ENCODE assay signal across 8 cellular contexts in genomic region chr16:82139286-82139571, GRCh38. TPM values are rescaled to one million over a fixed set of nuclear protein-coding genes. Genes with fewer than 3 reads are reported as not detected.
DNase-seq lines count a peak whose midpoint lies in the region; ATAC-seq, FAIRE-seq and TF ChIP-seq lines count a peak whose summit lies in the region.
"Not testable (repeated sequence)": the region's sequence is repeated elsewhere in the genome, so short reads cannot be mapped to it uniquely, and the experiment has no call there.

No MANE protein-coding gene starts in this region.

- ATAC-seq in DND-41 (ENCODE audit: insufficient read depth, low read depth); memory B cell (ENCODE audit: low read depth); stimulated activated naive CD8-positive, alpha-beta T cell treated with anti-CD3 and anti-CD28 coated beads, Interleukin-15, amount 100 ng/mL, for 72 hours: not testable (repeated sequence)

- H3K4me3 ChIP-seq in DND-41 (ENCODE audit: low read depth in 1 of 2, low read length in 2 of 2) (peak overlapping the region in 1 of 2 experiments; percentile 53; a peak in 2 of 4 replicates), NT2/D1 (ENCODE audit: insufficient read length, low read depth) (peak overlapping the region; percentile 28)
- H3K4me3 ChIP-seq in astrocyte (ENCODE audit: insufficient read depth, low read depth, low read length): not testable (repeated sequence)

- H3K36me3 ChIP-seq in DND-41 (ENCODE audit: insufficient read depth, low read length) (peaks cover 18% of the 10 kb centered on the region; the same call in 1 of the 2 replicates), NT2/D1 (ENCODE audit: insufficient read depth, insufficient read length, low read length) (peaks cover 27% of the 10 kb centered on the region)
- not testable (repeated sequence) for H3K36me3 ChIP-seq in astrocyte (ENCODE audit: insufficient read depth, low read length)

- H3K9me3 Mint-ChIP-seq in activated CD4-positive, alpha-beta memory T cell treated with anti-CD3 and anti-CD28 coated beads, Interleukin-2, amount 10 ng/mL, durations not matched to agents 7 days and 5 days; astrocyte (ENCODE audit: unreplicated experiment); glutamatergic neuron (ENCODE audit: unreplicated experiment); memory B cell; nephron; stimulated activated naive CD8-positive, alpha-beta T cell treated with anti-CD3 and anti-CD28 coated beads, Interleukin-15, amount 100 ng/mL, for 72 hours: not testable (repeated sequence)

- peak overlapping the region; percentile 30 for H3K4me3 Mint-ChIP-seq in activated CD4-positive, alpha-beta memory T cell treated with anti-CD3 and anti-CD28 coated beads, Interleukin-2, amount 10 ng/mL, durations not matched to agents 7 days and 5 days
- peak overlapping the region; percentile 67 for H3K4me3 Mint-ChIP-seq in astrocyte (ENCODE audit: unreplicated experiment)
- H3K4me3 Mint-ChIP-seq in glutamatergic neuron (ENCODE audit: unreplicated experiment): peak overlapping the region; percentile 77
- peak overlapping the region; percentile 42 for H3K4me3 Mint-ChIP-seq in memory B cell
- peak overlapping the region; percentile 62 to 78 (median 76) for H3K4me3 Mint-ChIP-seq in nephron
- peak overlapping the region; percentile 57 to 65 for H3K4me3 Mint-ChIP-seq in stimulated activated naive CD8-positive, alpha-beta T cell treated with anti-CD3 and anti-CD28 coated beads, Interleukin-15, amount 100 ng/mL, for 72 hours

- TF ChIP-seq CTCF in DND-41 (IDR thresholded peaks at IDR 0.05; ENCODE audit: borderline replicate concordance, extremely low read depth, low read length, poor library complexity, severe bottlenecking); astrocyte (IDR thresholded peaks at IDR 0.05; ENCODE audit: insufficient read depth, low read depth, low read length); glutamatergic neuron (IDR thresholded peaks at IDR 0.05; ENCODE audit: partially characterized antibody, unreplicated experiment); nephron (IDR thresholded peaks at IDR 0.05; ENCODE audit: unreplicated experiment in 3 of 3): not testable (repeated sequence)

- not testable (repeated sequence) for DNase-seq in DND-41; NT2/D1 (ENCODE audit: low read depth, low spot score); activated CD4-positive, alpha-beta memory T cell treated with anti-CD3 and anti-CD28 coated beads, Interleukin-2, amount 10 ng/mL, durations not matched to agents 7 days and 5 days; astrocyte (ENCODE audit: low read depth); glutamatergic neuron; memory B cell (ENCODE audit: low spot score in 2 of 2)
- peak in 1 of 2 donors; percentile 11 for DNase-seq in stimulated activated naive CD8-positive, alpha-beta T cell treated with anti-CD3 and anti-CD28 coated beads, Interleukin-15, amount 100 ng/mL, for 72 hours

- H3K4me1 Mint-ChIP-seq in activated CD4-positive, alpha-beta memory T cell treated with anti-CD3 and anti-CD28 coated beads, Interleukin-2, amount 10 ng/mL, durations not matched to agents 7 days and 5 days; astrocyte (ENCODE audit: low read depth, unreplicated experiment); glutamatergic neuron (ENCODE audit: low read depth, unreplicated experiment); memory B cell; stimulated activated naive CD8-positive, alpha-beta T cell treated with anti-CD3 and anti-CD28 coated beads, Interleukin-15, amount 100 ng/mL, for 72 hours: not testable (repeated sequence)
- H3K4me1 Mint-ChIP-seq in nephron: peaks cover 26% of the 10 kb centered on the region

- H3K36me3 Mint-ChIP-seq in activated CD4-positive, alpha-beta memory T cell treated with anti-CD3 and anti-CD28 coated beads, Interleukin-2, amount 10 ng/mL, durations not matched to agents 7 days and 5 days (ENCODE audit: low read depth): peaks cover 21% of the 10 kb centered on the region
- H3K36me3 Mint-ChIP-seq in astrocyte (ENCODE audit: low read depth, unreplicated experiment); glutamatergic neuron (ENCODE audit: unreplicated experiment): not testable (repeated sequence)
- peaks cover 15% of the 10 kb centered on the region for H3K36me3 Mint-ChIP-seq in memory B cell
- peaks cover 34% of the 10 kb centered on the region for H3K36me3 Mint-ChIP-seq in nephron (ENCODE audit: low read depth)

- CTCF ChIA-PET in activated CD4-positive, alpha-beta memory T cell treated with anti-CD3 and anti-CD28 coated beads, Interleukin-2, amount 10 ng/mL, durations not matched to agents 7 days and 5 days (lab: Charles Lee): not testable (repeated sequence)

- POLR2A ChIA-PET in activated CD4-positive, alpha-beta memory T cell treated with anti-CD3 and anti-CD28 coated beads, Interleukin-2, amount 10 ng/mL, durations not matched to agents 7 days and 5 days (lab: Charles Lee): not testable (repeated sequence)

- not testable (repeated sequence) for H3K27me3 Mint-ChIP-seq in activated CD4-positive, alpha-beta memory T cell treated with anti-CD3 and anti-CD28 coated beads, Interleukin-2, amount 10 ng/mL, durations not matched to agents 7 days and 5 days; astrocyte (ENCODE audit: low read depth, unreplicated experiment); glutamatergic neuron (ENCODE audit: unreplicated experiment); memory B cell; nephron (ENCODE audit: low read depth); stimulated activated naive CD8-positive, alpha-beta T cell treated with anti-CD3 and anti-CD28 coated beads, Interleukin-15, amount 100 ng/mL, for 72 hours

- peak overlapping the region; percentile 43 for H3K9ac ChIP-seq in DND-41 (ENCODE audit: low read depth, low read length)
- peak overlapping the region; percentile 42 for H3K9ac ChIP-seq in NT2/D1 (ENCODE audit: insufficient read length, low read depth)
- not testable (repeated sequence) for H3K9ac ChIP-seq in astrocyte (ENCODE audit: low read length)

- peaks cover 15% of the 10 kb centered on the region for H3K79me2 ChIP-seq in DND-41 (ENCODE audit: insufficient read depth, low read length)
- not testable (repeated sequence) for H3K79me2 ChIP-seq in astrocyte (ENCODE audit: insufficient read depth, low read length)

- H3K27ac ChIP-seq in DND-41 (ENCODE audit: low read length): peak overlapping the region; percentile 65
- not testable (repeated sequence) for H3K27ac ChIP-seq in astrocyte (ENCODE audit: low read depth, low read length)

- H3K9me3 ChIP-seq in DND-41 (ENCODE audit: insufficient read depth, low read length, severe bottlenecking); NT2/D1 (ENCODE audit: insufficient read depth, low read length); astrocyte (ENCODE audit: insufficient read depth, low read depth, low read length): not testable (repeated sequence)

- peak overlapping the region; percentile 48 for H2AFZ ChIP-seq in DND-41 (ENCODE audit: low read depth, low read length)
- H2AFZ ChIP-seq in astrocyte (ENCODE audit: low read depth, low read length): not testable (repeated sequence)

- H3K4me2 ChIP-seq in DND-41 (ENCODE audit: insufficient read depth, low read length): peak overlapping the region; percentile 58
- not testable (repeated sequence) for H3K4me2 ChIP-seq in astrocyte (ENCODE audit: low read length)

- not testable (repeated sequence) for FAIRE-seq in astrocyte (lab: Jason Lieb, UNC)

- H3K27ac Mint-ChIP-seq in activated CD4-positive, alpha-beta memory T cell treated with anti-CD3 and anti-CD28 coated beads, Interleukin-2, amount 10 ng/mL, durations not matched to agents 7 days and 5 days; astrocyte (ENCODE audit: unreplicated experiment); memory B cell: not testable (repeated sequence)
- H3K27ac Mint-ChIP-seq in glutamatergic neuron (ENCODE audit: unreplicated experiment): peak overlapping the region; percentile 73
- H3K27ac Mint-ChIP-seq in nephron: peak overlapping the region; percentile 25 to 73 (median 71)
- H3K27ac Mint-ChIP-seq in stimulated activated naive CD8-positive, alpha-beta T cell treated with anti-CD3 and anti-CD28 coated beads, Interleukin-15, amount 100 ng/mL, for 72 hours: peak overlapping the region; percentile 26 to 90

- H3K4me1 ChIP-seq in DND-41 (ENCODE audit: insufficient read depth, low read length): peaks cover 43% of the 10 kb centered on the region
- not testable (repeated sequence) for H3K4me1 ChIP-seq in NT2/D1 (ENCODE audit: insufficient read depth, insufficient read length); astrocyte (ENCODE audit: insufficient read depth, low read length)

- not testable (repeated sequence) for H4K20me1 ChIP-seq in DND-41 (ENCODE audit: insufficient read depth, low read length); astrocyte (ENCODE audit: insufficient read depth, low read length)

- H3K27me3 ChIP-seq in DND-41 (ENCODE audit: insufficient read depth, low read length, poor library complexity); NT2/D1 (ENCODE audit: insufficient read depth, insufficient read length); astrocyte (ENCODE audit: insufficient read depth, low read length): not testable (repeated sequence)

RNA-seq across cellular contexts. Expression of gene MPHOSPH6, which starts 30.8 kb away (rescaled TPM):
- 10 to 100 TPM; 27.1 to 28.7 TPM for total RNA-seq in activated CD4-positive, alpha-beta memory T cell treated with anti-CD3 and anti-CD28 coated beads, Interleukin-2, amount 10 ng/mL, durations not matched to agents 7 days and 5 days
- total RNA-seq in astrocyte (17.9 and 23.7 TPM in 2 replicates), glutamatergic neuron (ENCODE audit: unreplicated experiment) (37.2 TPM)
